15 cellular contexts compared by ENCODE assay signal in genomic region chr10:3445688-3446087, GRCh38.
"Had no signal": no experiment of that assay in that cellular context is flagged by ENCODE, and none has a peak within 500 bp of the region (broad histone marks: within the 10 kb centered on the region; RNA-seq: fewer than 3 reads in every experiment).

No MANE protein-coding gene starts in this region.

- ATAC-seq: heart right ventricle; left ventricle myocardium superior; stimulated activated naive CD8-positive, alpha-beta T cell treated with anti-CD3 and anti-CD28 coated beads, Interleukin-15, Interleukin-2, amounts not matched to agents 100 U/mL and 50 U/mL, for 24 hours had no signal

- DNase-seq: activated CD4-positive, alpha-beta T cell treated with anti-CD3 and anti-CD28 coated beads for 1 hour; activated CD4-positive, alpha-beta T cell treated with anti-CD3 and anti-CD28 coated beads, Interleukin-2, amount 50 U/mL, for 4 hours; activated gamma-delta T cell treated with Interleukin-2 at 50 U/mL for 16 hours; activated naive CD8-positive, alpha-beta T cell treated with anti-CD3 and anti-CD28 coated beads for 36 hours; central memory CD4-positive, alpha-beta T cell; dorsolateral prefrontal cortex; heart right ventricle; immature natural killer cell; left ventricle myocardium superior; stimulated activated CD4-positive, alpha-beta T cell treated with anti-CD3 and anti-CD28 coated beads, Interleukin-2, amount 100 ng/mL, for 24 hours; stimulated activated naive CD8-positive, alpha-beta T cell treated with anti-CD3 and anti-CD28 coated beads, Interleukin-15, Interleukin-2, amounts not matched to agents 100 U/mL and 50 U/mL, for 24 hours; substantia nigra had no signal

- H3K27me3 ChIP-seq: dorsolateral prefrontal cortex, heart right ventricle, tibial nerve had no signal

- H3K36me3 ChIP-seq: heart right ventricle, tibial nerve had no signal

- H3K4me3 ChIP-seq: dorsolateral prefrontal cortex, heart right ventricle, tibial nerve had no signal

- H3K4me1 ChIP-seq: heart right ventricle, tibial nerve had no signal

- H3K9me3 ChIP-seq: heart right ventricle, tibial nerve had no signal

- H3K27ac ChIP-seq: dorsolateral prefrontal cortex, epithelial cell of prostate, heart right ventricle, tibial nerve, VCaP had no signal
